In the genomic region with DNA sequence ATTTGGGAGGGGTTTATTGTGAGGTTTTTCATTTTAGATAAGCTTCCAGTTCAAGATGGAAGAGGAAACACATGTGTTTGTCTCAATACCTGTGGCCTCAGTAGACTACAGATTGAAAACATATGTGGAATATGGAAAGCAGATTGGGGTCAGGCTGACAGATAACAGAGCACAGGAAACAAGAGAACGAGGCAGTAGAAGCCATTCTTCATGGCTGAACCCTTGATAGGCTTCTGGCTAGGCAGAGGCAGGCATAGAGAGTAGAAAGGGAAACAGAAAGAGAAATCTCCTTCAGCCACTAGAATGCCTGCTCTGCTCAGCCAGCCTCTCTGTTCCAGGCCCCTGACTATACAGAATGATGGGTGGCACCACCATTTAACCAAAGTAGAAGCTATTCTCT, we compare ENCODE assay signal across 17 cellular contexts.
DNase-seq lines count a peak whose midpoint lies in the region; ATAC-seq and TF ChIP-seq lines count a peak whose summit lies in the region.
"Had no signal": no experiment of that assay in that cellular context is flagged by ENCODE, and none has a peak within 500 bp of the region (broad histone marks: within the 10 kb centered on the region; RNA-seq: fewer than 3 reads in every experiment).

No MANE protein-coding gene starts in this region.

- H3K4me1 ChIP-seq in MM.1S (ENCODE audit: low read length) (no peaks in the 10 kb centered on the region), psoas muscle (no peaks in the 10 kb centered on the region)
- H3K4me1 ChIP-seq in CD8-positive, alpha-beta T cell (ENCODE audit: insufficient read depth, low read length), result no peaks in the 10 kb centered on the region
- H3K4me1 ChIP-seq: BLaER1, colonic mucosa, gastrocnemius medialis, neural progenitor cell had no signal

- no peaks in the 10 kb centered on the region for H3K27me3 Mint-ChIP-seq in CD8-positive, alpha-beta T cell (ENCODE audit: low read depth)

- H3K27ac ChIP-seq in MM.1S (ENCODE audit: low read length) (no peak overlapping the region), psoas muscle (no peak overlapping the region)
- H3K27ac ChIP-seq in CD8-positive, alpha-beta T cell (ENCODE audit: low read depth, low read length), result no peak overlapping the region
- H3K27ac ChIP-seq: BLaER1, colonic mucosa, gastrocnemius medialis, neural progenitor cell had no signal

- no peaks in the 10 kb centered on the region for H3F3A ChIP-seq in MM.1S (ENCODE audit: insufficient read depth, low read length)

- H2AFZ ChIP-seq in MM.1S (ENCODE audit: low read length), result no peak overlapping the region
- H2AFZ ChIP-seq: neural progenitor cell had no signal

- ATAC-seq in GM18517 (IDR thresholded peaks at IDR 0.05; ENCODE audit: unreplicated experiment), result peak; percentile 99
- ATAC-seq in GM21360 (IDR thresholded peaks at IDR 0.05; ENCODE audit: unreplicated experiment), result peak; percentile 91
- peak; percentile 85 for ATAC-seq in HG02970 (IDR thresholded peaks at IDR 0.05; ENCODE audit: low FRiP score, unreplicated experiment)
- ATAC-seq in psoas muscle, result no peak
- no peak for ATAC-seq in CD8-positive, alpha-beta T cell
- ATAC-seq: gastrocnemius medialis had no signal

- POLR2A ChIA-PET in CD8-positive, alpha-beta T cell (lab: Charles Lee), result no interaction called here

- H3K27me3 ChIP-seq in MM.1S (replicated peaks; ENCODE audit: insufficient read depth, low read length), result no peaks in the 10 kb centered on the region
- H3K27me3 ChIP-seq in psoas muscle (ENCODE audit: insufficient read depth in 3 of 3, low read length in 2 of 3), result no peaks in the 10 kb centered on the region
- H3K27me3 ChIP-seq in CD8-positive, alpha-beta T cell (ENCODE audit: insufficient read depth, low read length), result no peaks in the 10 kb centered on the region
- H3K27me3 ChIP-seq: BLaER1, colonic mucosa, gastrocnemius medialis, neural progenitor cell had no signal

- H3K9me3 Mint-ChIP-seq in CD8-positive, alpha-beta T cell, result peaks cover 16% of the 10 kb centered on the region
- H3K9me3 Mint-ChIP-seq: activated naive CD4-positive, alpha-beta T cell treated with anti-CD3 and anti-CD28 coated beads, Interleukin-2, amount 50 U/mL, for 24 hours had no signal

- H3K4me1 Mint-ChIP-seq in CD8-positive, alpha-beta T cell (ENCODE audit: low read depth), result no peaks in the 10 kb centered on the region
- H3K4me1 Mint-ChIP-seq: activated naive CD4-positive, alpha-beta T cell treated with anti-CD3 and anti-CD28 coated beads, Interleukin-2, amount 50 U/mL, for 24 hours; neural progenitor cell had no signal

- no peak overlapping the region for H3K4me3 ChIP-seq in MM.1S (ENCODE audit: low read length)
- no peak overlapping the region for H3K4me3 ChIP-seq in psoas muscle
- no peak overlapping the region for H3K4me3 ChIP-seq in CD8-positive, alpha-beta T cell (ENCODE audit: low read depth, low read length)
- H3K4me3 ChIP-seq: BLaER1, colonic mucosa, gastrocnemius medialis, neural progenitor cell had no signal

- H3K9me2 ChIP-seq in MM.1S (replicated peaks; ENCODE audit: insufficient read depth, low read length), result no peaks in the 10 kb centered on the region

- H4K20me1 ChIP-seq in MM.1S (ENCODE audit: insufficient read depth, low read length), result no peaks in the 10 kb centered on the region
- H4K20me1 ChIP-seq: BLaER1 had no signal

- no peaks in the 10 kb centered on the region for H3K36me3 ChIP-seq in MM.1S (replicated peaks; ENCODE audit: insufficient read depth, low read length)
- H3K36me3 ChIP-seq in psoas muscle (ENCODE audit: insufficient read depth in 1 of 2, low read depth in 1 of 2), result no peaks in the 10 kb centered on the region
- no peaks in the 10 kb centered on the region for H3K36me3 ChIP-seq in CD8-positive, alpha-beta T cell (ENCODE audit: insufficient read depth, low read length)
- H3K36me3 ChIP-seq: BLaER1, colonic mucosa, gastrocnemius medialis, neural progenitor cell had no signal

- CTCF ChIA-PET in CD8-positive, alpha-beta T cell (lab: Charles Lee), result no interaction called here

- no peak overlapping the region for H3K27ac Mint-ChIP-seq in CD8-positive, alpha-beta T cell
- H3K27ac Mint-ChIP-seq: activated naive CD4-positive, alpha-beta T cell treated with anti-CD3 and anti-CD28 coated beads, Interleukin-2, amount 50 U/mL, for 24 hours; neural progenitor cell had no signal

- H3K4me2 ChIP-seq in MM.1S (ENCODE audit: low read depth, low read length), result no peak overlapping the region
- H3K4me2 ChIP-seq: BLaER1, neural progenitor cell had no signal

- H3K79me2 ChIP-seq in MM.1S (ENCODE audit: low read length), result no peaks in the 10 kb centered on the region

- DNase-seq in MM.1S (peak; percentile 34), psoas muscle (no peak), C1 segment of cervical spinal cord (lab: John Stamatoyannopoulos, UW) (no peak), posterior cingulate gyrus (no peak)
- no peak for DNase-seq in CD8-positive, alpha-beta T cell
- DNase-seq: activated CD4-positive, alpha-beta T cell treated with anti-CD3 and anti-CD28 coated beads, Interleukin-2, amount 50 U/mL, for 48 hours; colonic mucosa; gastrocnemius medialis; NCI-H774; stimulated activated naive CD4-positive, alpha-beta T cell treated with Interleukin-2 at 50 U/mL for 16 hours; SW 1271 had no signal

- no peaks in the 10 kb centered on the region for H3K36me3 Mint-ChIP-seq in CD8-positive, alpha-beta T cell
- H3K36me3 Mint-ChIP-seq: activated naive CD4-positive, alpha-beta T cell treated with anti-CD3 and anti-CD28 coated beads, Interleukin-2, amount 50 U/mL, for 24 hours; neural progenitor cell had no signal

- H3K4me3 Mint-ChIP-seq in CD8-positive, alpha-beta T cell, result no peak overlapping the region
- H3K4me3 Mint-ChIP-seq: activated naive CD4-positive, alpha-beta T cell treated with anti-CD3 and anti-CD28 coated beads, Interleukin-2, amount 50 U/mL, for 24 hours; neural progenitor cell had no signal

- TF ChIP-seq CTCF in MM.1S (IDR thresholded peaks at IDR 0.05; ENCODE audit: low read length), result no peak
- TF ChIP-seq CTCF in psoas muscle (IDR thresholded peaks at IDR 0.05), result no peak
- no peak for TF ChIP-seq CTCF in CD8-positive, alpha-beta T cell (IDR thresholded peaks at IDR 0.05)

- H3K9me3 ChIP-seq in MM.1S (replicated peaks; ENCODE audit: insufficient read depth, low read length) (no peaks in the 10 kb centered on the region), psoas muscle (no peaks in the 10 kb centered on the region)
- no peaks in the 10 kb centered on the region for H3K9me3 ChIP-seq in CD8-positive, alpha-beta T cell (ENCODE audit: low read length)
- H3K9me3 ChIP-seq: colonic mucosa, gastrocnemius medialis had no signal

- WGBS in psoas muscle, 3 donors, result 18 to 38% (median 37%) methylated on average over 1 of the region's 1 CpG

- H3K9ac ChIP-seq in MM.1S (ENCODE audit: low read length), result no peak overlapping the region
- H3K9ac ChIP-seq: BLaER1, neural progenitor cell had no signal

- intact Hi-C loops in psoas muscle (cut with DNase I), result no loop called here
- intact Hi-C loops in CD8-positive, alpha-beta T cell (cut with DNase I, micrococcal nuclease), result no loop called here
- intact Hi-C loops in posterior cingulate gyrus (cut with DNase I), result no loop called here

Comparison
In these comparisons a context has a peak if more than half of its experiments do, and no peak if none do; other contexts are left out.
1. ATAC-seq: peak in GM18517 (single experiment), GM21360 (single experiment) and HG02970 (single experiment); none in psoas muscle (0 of 4) and CD8-positive, alpha-beta T cell (single experiment).